Comparison of ENCODE assay signal across 15 cellular contexts in the genomic region with DNA sequence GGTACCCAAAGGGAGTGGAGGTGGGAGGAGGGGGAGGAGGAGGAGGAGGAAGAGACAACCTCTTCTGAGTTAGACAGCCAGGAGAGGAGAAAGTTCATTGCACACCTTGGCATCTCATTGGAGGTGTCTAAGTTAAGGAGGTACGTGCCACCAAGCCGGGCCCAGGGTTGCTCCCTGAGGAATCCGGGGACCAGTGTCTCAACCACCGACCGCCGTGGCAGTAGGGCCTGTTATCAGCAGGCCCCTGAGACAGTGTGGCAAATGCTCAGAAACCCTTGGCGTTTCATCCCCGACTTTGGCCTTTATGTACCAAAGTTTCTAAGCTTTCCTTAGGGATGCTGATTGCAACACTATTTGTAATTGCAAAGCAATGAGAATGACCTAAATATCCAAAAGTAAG.
DNase-seq lines count a peak whose midpoint lies in the region; ATAC-seq and TF ChIP-seq lines count a peak whose summit lies in the region.
"Had no signal": no experiment of that assay in that cellular context is flagged by ENCODE, and none has a peak within 500 bp of the region (broad histone marks: within the 10 kb centered on the region; RNA-seq: fewer than 3 reads in every experiment).

No MANE protein-coding gene starts in this region.

- H3K9ac ChIP-seq in mammary epithelial cell (ENCODE audit: insufficient read depth, low read length) = no peak overlapping the region
- H3K9ac ChIP-seq: KMS-11 had no signal

- TF ChIP-seq CTCF in MCF 10A (IDR thresholded peaks at IDR 0.05; ENCODE audit: unreplicated experiment) = no peak
- TF ChIP-seq CTCF in mammary epithelial cell (conservative IDR thresholded peaks at IDR 0.05 in 1 of 2, IDR thresholded peaks at IDR 0.05 in 1 of 2; ENCODE audit: extremely low read depth in 1 of 2, insufficient read depth in 1 of 2, low read depth in 1 of 2, low read length in 2 of 2) = no peak
- TF ChIP-seq CTCF in esophagus muscularis mucosa (IDR thresholded peaks at IDR 0.05) = no peak
- TF ChIP-seq CTCF in prostate gland (IDR thresholded peaks at IDR 0.05) = no peak
- TF ChIP-seq CTCF in tibial artery (IDR thresholded peaks at IDR 0.05) = no peak
- no peak for TF ChIP-seq CTCF in GM10266 (IDR thresholded peaks at IDR 0.05; ENCODE audit: control insufficient read depth, insufficient read depth, low read depth, missing control alignments)

- intact Hi-C loops in MCF 10A (cut with micrococcal nuclease) (no loop called here), mammary epithelial cell (cut with micrococcal nuclease) (no loop called here), esophagus muscularis mucosa (cut with DNase I) (no loop called here), prostate gland (cut with DNase I) (no loop called here), tibial artery (cut with DNase I; ENCODE audit: low total_unique reads) (loop anchor here (10.0 kb wide), 1 partner anchor 54 kb away; no protein-coding TSS in a partner anchor)

- H2AFZ ChIP-seq in mammary epithelial cell (ENCODE audit: low read depth, low read length) = no peak overlapping the region
- H2AFZ ChIP-seq: PC-9 had no signal

- TF ChIP-seq POLR2A in esophagus muscularis mucosa (IDR thresholded peaks at IDR 0.05; ENCODE audit: low read depth) = no peak
- no peak for TF ChIP-seq POLR2A in prostate gland (IDR thresholded peaks at IDR 0.05)

- H3K4me1 Mint-ChIP-seq in MCF 10A (ENCODE audit: insufficient read depth, unreplicated experiment) = peaks cover 50% of the 10 kb centered on the region

- peak overlapping the region; percentile 97 for H3K27ac Mint-ChIP-seq in MCF 10A (ENCODE audit: low read depth, unreplicated experiment)

- no peaks in the 10 kb centered on the region for H3K36me3 ChIP-seq in mammary epithelial cell (ENCODE audit: insufficient read depth, low read length)
- peaks cover 0 to 36% (median 26%) of the 10 kb centered on the region in 4 donors for H3K36me3 ChIP-seq in esophagus muscularis mucosa
- peaks cover 0 to 4% of the 10 kb centered on the region in 2 donors for H3K36me3 ChIP-seq in prostate gland
- H3K36me3 ChIP-seq in tibial artery = peaks cover 35 to 45% (median 38%) of the 10 kb centered on the region in 3 donors
- H3K36me3 ChIP-seq: MG63 had no signal

- BruUV-seq in MCF 10A (replicated peaks; lab: Mats Ljungman, UMichigan) (no TSS peak), mammary epithelial cell (replicated peaks; lab: Mats Ljungman, UMichigan) (no TSS peak)

- H3K9me3 Mint-ChIP-seq in MCF 10A (ENCODE audit: unreplicated experiment) = no peaks in the 10 kb centered on the region

- no peak for TF ChIP-seq EP300 in esophagus muscularis mucosa (IDR thresholded peaks at IDR 0.05)

- dilution Hi-C loops in mammary epithelial cell (cut with HindIII; ENCODE audit: low sequenced_read_pairs) = loop anchor here (5.0 kb wide), 1 partner anchor 309 kb away; no protein-coding TSS in a partner anchor

- no peaks in the 10 kb centered on the region for H4K20me1 ChIP-seq in mammary epithelial cell (ENCODE audit: insufficient read depth, low read length)

- H3K79me2 ChIP-seq in mammary epithelial cell (ENCODE audit: insufficient read depth, low read length) = no peaks in the 10 kb centered on the region

- peaks cover 10% of the 10 kb centered on the region for H3K36me3 Mint-ChIP-seq in MCF 10A (ENCODE audit: insufficient read depth, unreplicated experiment)

- H3K27me3 ChIP-seq in mammary epithelial cell (ENCODE audit: insufficient read depth, low read length) = no peaks in the 10 kb centered on the region
- H3K27me3 ChIP-seq in esophagus muscularis mucosa = no peaks in the 10 kb centered on the region
- no peaks in the 10 kb centered on the region for H3K27me3 ChIP-seq in prostate gland (replicated peaks; ENCODE audit: insufficient read depth)
- no peaks in the 10 kb centered on the region for H3K27me3 ChIP-seq in tibial artery
- H3K27me3 ChIP-seq: MG63 had no signal

- no peak overlapping the region for H3K27ac ChIP-seq in mammary epithelial cell (ENCODE audit: insufficient read depth, low read depth, low read length)
- H3K27ac ChIP-seq in esophagus muscularis mucosa (replicated peaks in 1 of 4) = peak overlapping the region; percentile 89 to 98 (median 95)
- H3K27ac ChIP-seq in prostate gland = peak overlapping the region; percentile 94 to 95
- peak overlapping the region; percentile 83 to 84 for H3K27ac ChIP-seq in tibial artery
- H3K27ac ChIP-seq: KMS-11, PC-9 had no signal

- H3K4me3 ChIP-seq in mammary epithelial cell (replicated peaks in 1 of 3; ENCODE audit: insufficient read depth in 1 of 3, low read depth in 2 of 3, low read length in 3 of 3) = no peak overlapping the region
- no peak overlapping the region for H3K4me3 ChIP-seq in esophagus muscularis mucosa
- H3K4me3 ChIP-seq in prostate gland = no peak overlapping the region
- no peak overlapping the region for H3K4me3 ChIP-seq in tibial artery
- H3K4me3 ChIP-seq: MG63, PC-9 had no signal

- no peak for DNase-seq in MCF 10A (ENCODE audit: unreplicated experiment)
- no peak for DNase-seq in mammary epithelial cell
- no peak for DNase-seq in esophagus muscularis mucosa (ENCODE audit: extremely low spot score)
- no peak for DNase-seq in prostate gland (ENCODE audit: low spot score)
- DNase-seq in tibial artery = no peak
- no peak for DNase-seq in GM10266 (ENCODE audit: extremely low spot score)
- no peak for DNase-seq in iPS-NIHi7 (ENCODE audit: extremely low spot score)
- DNase-seq: 8988T, C1 segment of cervical spinal cord, MG63, NCI-H187, NCI-H446 treated with DMSO at 0.1 percent for 48 hours, PC-9 had no signal

- no peaks in the 10 kb centered on the region for H3K27me3 Mint-ChIP-seq in MCF 10A (ENCODE audit: insufficient read depth, unreplicated experiment)

- H3K4me3 Mint-ChIP-seq in MCF 10A (ENCODE audit: unreplicated experiment) = no peak overlapping the region

- POLR2A ChIA-PET in MCF 10A (lab: Yijun Ruan, JAX) = interaction anchor here (1.1 to 1.2 kb wide), 2 partner anchors 21 to 42 kb away, joined by 3 read pairs; no protein-coding TSS in a partner anchor

- ATAC-seq in GM21381 (IDR thresholded peaks at IDR 0.05; ENCODE audit: unreplicated experiment) = no peak

- in situ Hi-C loops in mammary epithelial cell (cut with MboI; ENCODE audit: low sequenced_read_pairs in 2 of 2) = no loop called here

- H3K4me1 ChIP-seq in mammary epithelial cell (ENCODE audit: insufficient read depth, low read length) (peaks cover 5% of the 10 kb centered on the region), esophagus muscularis mucosa (peaks cover 65 to 99% (median 81%) of the 10 kb centered on the region in 4 donors), prostate gland (replicated peaks) (peaks cover 29% of the 10 kb centered on the region), tibial artery (peaks cover 9 to 98% (median 63%) of the 10 kb centered on the region in 4 donors)

- H3K9me3 ChIP-seq in mammary epithelial cell (replicated peaks; ENCODE audit: insufficient read depth, low read length) = no peaks in the 10 kb centered on the region
- no peaks in the 10 kb centered on the region for H3K9me3 ChIP-seq in esophagus muscularis mucosa
- no peaks in the 10 kb centered on the region for H3K9me3 ChIP-seq in prostate gland
- H3K9me3 ChIP-seq in tibial artery = no peaks in the 10 kb centered on the region
- H3K9me3 ChIP-seq: MG63 had no signal

- WGBS in mammary epithelial cell (ENCODE audit: low coverage, missing lambda C conversion rate) = 100% methylated on average over 2 of the region's 8 CpGs
- 88% methylated on average over 8 of the region's 8 CpGs for WGBS in esophagus muscularis mucosa
- WGBS in prostate gland = 87% methylated on average over 8 of the region's 8 CpGs

- CTCF ChIA-PET in MCF 10A (lab: Yijun Ruan, JAX) = no interaction called here
- CTCF ChIA-PET in mammary epithelial cell (lab: Charles Lee; ENCODE audit: low non-redundant PET) = no interaction called here

- H3K4me2 ChIP-seq in mammary epithelial cell (ENCODE audit: insufficient read depth, low read depth, low read length) = no peak overlapping the region
- H3K4me2 ChIP-seq: KMS-11, PC-9 had no signal
